ENCODE assay signal across 29 cellular contexts in the genomic region with DNA sequence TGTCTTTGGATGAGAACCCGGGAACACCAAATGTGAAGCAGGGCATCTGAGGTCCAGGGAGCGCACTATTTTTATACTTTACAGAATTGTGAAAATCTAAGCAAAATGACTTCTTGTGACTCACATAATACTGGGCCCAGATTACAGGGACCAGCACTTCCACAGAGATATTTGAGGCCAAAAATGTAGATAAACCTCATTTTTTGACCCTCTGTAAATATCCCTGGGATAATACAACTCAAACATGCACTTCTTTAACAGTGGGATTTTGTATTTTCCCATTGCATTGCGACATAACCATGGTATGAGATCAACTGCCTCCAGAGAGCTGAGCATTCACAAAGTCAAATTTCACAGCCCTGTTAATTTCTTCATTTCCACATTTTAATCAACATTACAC.
DNase-seq lines count a peak whose midpoint lies in the region; ATAC-seq and TF ChIP-seq lines count a peak whose summit lies in the region.
"Had no signal": no experiment of that assay in that cellular context is flagged by ENCODE, and none has a peak within 500 bp of the region (broad histone marks: within the 10 kb centered on the region; RNA-seq: fewer than 3 reads in every experiment).

No MANE protein-coding gene starts in this region.

- H3K4me3 ChIP-seq in right atrium auricular region = no peak overlapping the region
- H3K4me3 ChIP-seq in cardiac fibroblast (replicated peaks in 1 of 2; ENCODE audit: low read depth in 2 of 2, low read length in 2 of 2) = no peak overlapping the region
- no peak overlapping the region for H3K4me3 ChIP-seq in right cardiac atrium (ENCODE audit: low read length)
- H3K4me3 ChIP-seq: BLaER1 treated with 17β-estradiol and CSF1 and Interleukin-3, amounts not matched to agents 10 nM and 100 nM; heart left ventricle; tibial nerve had no signal

- H3K9me3 ChIP-seq in right atrium auricular region = no peaks in the 10 kb centered on the region
- H3K9me3 ChIP-seq in right cardiac atrium (ENCODE audit: control insufficient read depth, low read length) = no peaks in the 10 kb centered on the region
- H3K9me3 ChIP-seq: BLaER1 treated with 17β-estradiol and CSF1 and Interleukin-3, amounts not matched to agents 10 nM and 100 nM; tibial nerve had no signal

- H3K27ac ChIP-seq in right atrium auricular region (peak overlapping the region in 1 of 2 donors; percentile 5), right cardiac atrium (ENCODE audit: low read length) (no peak overlapping the region)
- H3K27ac ChIP-seq: BLaER1 treated with 17β-estradiol and CSF1 and Interleukin-3, amounts not matched to agents 10 nM and 100 nM; foreskin keratinocyte; HL-60; tibial nerve; VCaP had no signal

- TF ChIP-seq CTCF in right atrium auricular region (IDR thresholded peaks at IDR 0.05) (no peak), cardiac fibroblast (IDR thresholded peaks at IDR 0.05; ENCODE audit: low read depth, low read length) (no peak)

- 49% methylated on average over 3 of the region's 3 CpGs for WGBS in right cardiac atrium

- H3K9me3 Mint-ChIP-seq in activated naive CD8-positive, alpha-beta T cell treated with anti-CD3 and anti-CD28 coated beads for 36 hours = peaks cover 1% of the 10 kb centered on the region

- intact Hi-C loops in Right ventricle myocardium superior (cut with DNase I) (no loop called here), right cardiac atrium (cut with DNase I) (no loop called here)

- no peaks in the 10 kb centered on the region for H3K27me3 Mint-ChIP-seq in activated naive CD8-positive, alpha-beta T cell treated with anti-CD3 and anti-CD28 coated beads for 36 hours
- H3K27me3 Mint-ChIP-seq: activated naive CD8-positive, alpha-beta T cell had no signal

- H3K4me1 ChIP-seq in right atrium auricular region (no peaks in the 10 kb centered on the region), right cardiac atrium (ENCODE audit: control insufficient read depth, insufficient read depth, low read length) (no peaks in the 10 kb centered on the region)
- H3K4me1 ChIP-seq: BLaER1 treated with 17β-estradiol and CSF1 and Interleukin-3, amounts not matched to agents 10 nM and 100 nM; foreskin keratinocyte; heart left ventricle had no signal

- no peaks in the 10 kb centered on the region for H3K4me1 Mint-ChIP-seq in activated naive CD8-positive, alpha-beta T cell treated with anti-CD3 and anti-CD28 coated beads for 36 hours
- H3K4me1 Mint-ChIP-seq: neural crest cell had no signal

- no peak overlapping the region for H3K27ac Mint-ChIP-seq in activated naive CD8-positive, alpha-beta T cell treated with anti-CD3 and anti-CD28 coated beads for 36 hours
- H3K27ac Mint-ChIP-seq: activated naive CD8-positive, alpha-beta T cell had no signal

- H3K27me3 ChIP-seq in right atrium auricular region (no peaks in the 10 kb centered on the region), right cardiac atrium (ENCODE audit: control insufficient read depth, insufficient read depth) (no peaks in the 10 kb centered on the region)
- H3K27me3 ChIP-seq: BLaER1 treated with 17β-estradiol and CSF1 and Interleukin-3, amounts not matched to agents 10 nM and 100 nM; foreskin keratinocyte; heart left ventricle; tibial nerve had no signal

- DNase-seq in Right ventricle myocardium superior = no peak
- no peak for DNase-seq in right atrium auricular region (ENCODE audit: low spot score)
- peak; percentile 52 to 77 for DNase-seq in cardiac fibroblast (ENCODE audit: low read depth in 2 of 2)
- DNase-seq in right cardiac atrium = no peak
- peak; percentile 65 for DNase-seq in stromal cell of bone marrow (ENCODE audit: low read depth)
- no peak for DNase-seq in activated naive CD8-positive, alpha-beta T cell treated with anti-CD3 and anti-CD28 coated beads for 36 hours
- DNase-seq: activated CD4-positive, alpha-beta T cell treated with anti-CD3 and anti-CD28 coated beads for 4 hours; activated effector memory CD4-positive, alpha-beta T cell treated with Interleukin-2 at 50 U/mL for 16 hours; activated T-cell treated with anti-CD3 and anti-CD28 coated beads for 4 hours; DMS53; foreskin keratinocyte; GDM1; heart left ventricle; mammary epithelial cell; NCI-H1092; NCI-H187; NCI-H524; PC-3; posterior cingulate gyrus; SHP77 treated with DMSO at 0.1 percent for 48 hours; stimulated activated naive CD8-positive, alpha-beta T cell treated with anti-CD3 and anti-CD28 coated beads, Interleukin-15, Interleukin-2, amounts not matched to agents 100 U/mL and 50 U/mL, for 24 hours had no signal

- H3K4me3 Mint-ChIP-seq in activated naive CD8-positive, alpha-beta T cell treated with anti-CD3 and anti-CD28 coated beads for 36 hours = no peak overlapping the region
- H3K4me3 Mint-ChIP-seq: activated naive CD8-positive, alpha-beta T cell; neural crest cell had no signal

- H3K36me3 Mint-ChIP-seq in activated naive CD8-positive, alpha-beta T cell treated with anti-CD3 and anti-CD28 coated beads for 36 hours = no peaks in the 10 kb centered on the region
- H3K36me3 Mint-ChIP-seq: activated naive CD8-positive, alpha-beta T cell had no signal

- H3K36me3 ChIP-seq in right atrium auricular region = no peaks in the 10 kb centered on the region
- H3K36me3 ChIP-seq: BLaER1 treated with 17β-estradiol and CSF1 and Interleukin-3, amounts not matched to agents 10 nM and 100 nM; heart left ventricle; tibial nerve had no signal

- ATAC-seq in Right ventricle myocardium superior (ENCODE audit: poor library complexity) (peak; percentile 85), right cardiac atrium (peak; percentile 79 to 90), GM21390 (IDR thresholded peaks at IDR 0.05; ENCODE audit: unreplicated experiment) (no peak), HG03139 (IDR thresholded peaks at IDR 0.05; ENCODE audit: unreplicated experiment) (no peak)
- ATAC-seq: foreskin keratinocyte; PC-3; stimulated activated naive CD8-positive, alpha-beta T cell treated with anti-CD3 and anti-CD28 coated beads, Interleukin-15, Interleukin-2, amounts not matched to agents 100 U/mL and 50 U/mL, for 24 hours had no signal

Comparison
In these comparisons a context has a peak if more than half of its experiments do, and no peak if none do; other contexts are left out.
1. ATAC-seq: peak in Right ventricle myocardium superior (single experiment) and right cardiac atrium (2 of 2); none in GM21390 (single experiment) and HG03139 (single experiment).
2. DNase-seq: peak in cardiac fibroblast (2 of 2) and stromal cell of bone marrow (single experiment); none in Right ventricle myocardium superior (single experiment), right atrium auricular region (single experiment), right cardiac atrium (0 of 3) and activated naive CD8-positive, alpha-beta T cell treated with anti-CD3 and anti-CD28 coated beads for 36 hours (single experiment).